ENCODE assay signal across 1 cellular context in genomic region chr2:226325541-226325940, GRCh38.
TF ChIP-seq lines count a peak whose summit lies in the region.

No MANE protein-coding gene starts in this region.

TF ChIP-seq in WTC11, 78 proteins besides CTCF, POLR2A, EP300 and RAD21 (continued from another document):
- TF ChIP-seq AR (CRISPR knock-in tag; IDR thresholded peaks at IDR 0.05): no peak
- TF ChIP-seq NFATC4 (CRISPR knock-in tag; IDR thresholded peaks at IDR 0.05): no peak
- TF ChIP-seq NFE2L1 (CRISPR knock-in tag; IDR thresholded peaks at IDR 0.05): no peak
- TF ChIP-seq MXD4 (CRISPR knock-in tag; IDR thresholded peaks at IDR 0.05; ENCODE audit: borderline replicate concordance): no peak
- TF ChIP-seq CDX4 (CRISPR knock-in tag; IDR thresholded peaks at IDR 0.05; ENCODE audit: borderline replicate concordance): no peak
- no peak for TF ChIP-seq FOXP4 (CRISPR knock-in tag; IDR thresholded peaks at IDR 0.05)
- TF ChIP-seq ATF3 (CRISPR knock-in tag; conservative IDR thresholded peaks at IDR 0.05): no peak
- TF ChIP-seq ZNF232 (CRISPR knock-in tag; IDR thresholded peaks at IDR 0.05): no peak
- TF ChIP-seq CREM (CRISPR knock-in tag; IDR thresholded peaks at IDR 0.05): no peak
